In the genomic region with DNA sequence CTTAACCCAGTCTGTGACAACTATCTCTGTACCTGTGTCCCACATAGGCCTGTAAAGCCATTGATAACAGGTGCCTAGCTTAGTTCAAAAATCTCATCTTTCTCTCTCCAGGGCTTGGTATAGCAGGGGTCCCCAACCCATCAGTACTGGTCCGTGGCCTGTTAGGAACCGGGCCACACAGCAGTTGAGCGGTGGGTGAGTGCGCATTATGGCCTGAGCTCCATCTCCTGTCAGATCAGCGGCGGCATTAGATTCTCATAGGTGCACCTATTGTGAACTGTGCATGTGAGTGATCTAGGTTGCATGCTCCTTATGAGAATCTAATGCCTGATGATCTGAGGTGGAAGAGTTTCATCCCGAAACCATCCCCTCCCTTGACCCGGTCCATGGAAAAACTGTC, we compare ENCODE assay signal across 20 cellular contexts. TPM values are rescaled to one million over a fixed set of nuclear protein-coding genes. Genes with fewer than 3 reads are reported as not detected.
A peak's percentile ranks its signal among the peaks of the same experiment; 100 is the strongest.
DNase-seq lines count a peak whose midpoint lies in the region; ATAC-seq, FAIRE-seq and TF ChIP-seq lines count a peak whose summit lies in the region.
"Had no signal": no experiment of that assay in that cellular context is flagged by ENCODE, and none has a peak within 500 bp of the region (broad histone marks: within the 10 kb centered on the region; RNA-seq: fewer than 3 reads in every experiment).

No MANE protein-coding gene starts in this region.

- in situ Hi-C loops in HepG2 (cut with HindIII; ENCODE audit: extremely low pct_ligation_motif_present, low pct_unique_long_range_greater_than_20kb) = no loop called here

- peaks cover 29% of the 10 kb centered on the region for H3K4me1 Mint-ChIP-seq in activated CD4-positive, alpha-beta T cell treated with anti-CD3 and anti-CD28 coated beads, Interleukin-2, amount 10 ng/mL, durations not matched to agents 24 days and 14 days
- peaks cover 36% of the 10 kb centered on the region for H3K4me1 Mint-ChIP-seq in activated CD8-positive, alpha-beta memory T cell treated with anti-CD3 and anti-CD28 coated beads, Interleukin-2, amount 10 ng/mL, durations not matched to agents 7 days and 5 days

- H3K9me3 ChIP-seq in HepG2 (ENCODE audit: low read length) (no peaks in the 10 kb centered on the region), right lobe of liver (no peaks in the 10 kb centered on the region)
- H3K9me3 ChIP-seq: A549, Caco-2 had no signal

- no peak for DNase-seq in activated CD4-positive, alpha-beta T cell treated with anti-CD3 and anti-CD28 coated beads, Interleukin-2, amount 10 ng/mL, durations not matched to agents 24 days and 14 days
- DNase-seq in activated CD4-positive, alpha-beta T cell treated with anti-CD3 and anti-CD28 coated beads for 48 hours = no peak
- no peak for DNase-seq in activated CD8-positive, alpha-beta memory T cell treated with anti-CD3 and anti-CD28 coated beads, Interleukin-2, amount 10 ng/mL, durations not matched to agents 7 days and 5 days
- DNase-seq in activated CD8-positive, alpha-beta memory T cell treated with anti-CD3 and anti-CD28 coated beads, Interleukin-2, amount 50 U/mL, for 4 hours = no peak
- no peak for DNase-seq in HepG2 (ENCODE audit: low spot score)
- no peak for DNase-seq in right lobe of liver
- DNase-seq in stimulated activated naive CD8-positive, alpha-beta T cell treated with anti-CD3 and anti-CD28 coated beads, Interleukin-15, Interleukin-2, amounts not matched to agents 100 U/mL and 50 U/mL, for 24 hours = no peak
- DNase-seq in NCI-H146 treated with DMSO at 0.1 percent for 48 hours (lab: John Stamatoyannopoulos, UW; ENCODE audit: unreplicated experiment) = no peak
- DNase-seq: Caco-2; CD4-positive, alpha-beta T cell; H9 had no signal

- H3K4me1 ChIP-seq in HepG2 (ENCODE audit: insufficient read depth, low read length) = peaks cover 37% of the 10 kb centered on the region
- H3K4me1 ChIP-seq in right lobe of liver = peaks cover 0 to 12% (median 0%) of the 10 kb centered on the region in 4 donors

- no peaks in the 10 kb centered on the region for H3K9me3 Mint-ChIP-seq in activated CD4-positive, alpha-beta T cell treated with anti-CD3 and anti-CD28 coated beads, Interleukin-2, amount 10 ng/mL, durations not matched to agents 24 days and 14 days
- no peaks in the 10 kb centered on the region for H3K9me3 Mint-ChIP-seq in activated CD8-positive, alpha-beta memory T cell treated with anti-CD3 and anti-CD28 coated beads, Interleukin-2, amount 10 ng/mL, durations not matched to agents 7 days and 5 days (ENCODE audit: low read depth)
- H3K9me3 Mint-ChIP-seq: CD4-positive, alpha-beta T cell had no signal

- H3K36me3 Mint-ChIP-seq in activated CD4-positive, alpha-beta T cell treated with anti-CD3 and anti-CD28 coated beads, Interleukin-2, amount 10 ng/mL, durations not matched to agents 24 days and 14 days (ENCODE audit: low read depth) = peaks cover 21% of the 10 kb centered on the region
- H3K36me3 Mint-ChIP-seq in activated CD8-positive, alpha-beta memory T cell treated with anti-CD3 and anti-CD28 coated beads, Interleukin-2, amount 10 ng/mL, durations not matched to agents 7 days and 5 days = peaks cover 36% of the 10 kb centered on the region

- no peak for TF ChIP-seq RAD21 in HepG2 (CRISPR knock-in tag; IDR thresholded peaks at IDR 0.05)

- TF ChIP-seq POLR2A in HepG2 (IDR thresholded peaks at IDR 0.05; ENCODE audit: insufficient read depth in 1 of 2, low read depth in 2 of 2, low read length in 2 of 2) (no peak), right lobe of liver (IDR thresholded peaks at IDR 0.05) (no peak)

- H3K4me3 Mint-ChIP-seq in activated CD4-positive, alpha-beta T cell treated with anti-CD3 and anti-CD28 coated beads, Interleukin-2, amount 10 ng/mL, durations not matched to agents 24 days and 14 days = no peak overlapping the region
- peak overlapping the region; percentile 5 for H3K4me3 Mint-ChIP-seq in activated CD8-positive, alpha-beta memory T cell treated with anti-CD3 and anti-CD28 coated beads, Interleukin-2, amount 10 ng/mL, durations not matched to agents 7 days and 5 days
- H3K4me3 Mint-ChIP-seq: H9 had no signal

- no peaks in the 10 kb centered on the region for H3K27me3 Mint-ChIP-seq in activated CD4-positive, alpha-beta T cell treated with anti-CD3 and anti-CD28 coated beads, Interleukin-2, amount 10 ng/mL, durations not matched to agents 24 days and 14 days
- no peaks in the 10 kb centered on the region for H3K27me3 Mint-ChIP-seq in activated CD8-positive, alpha-beta memory T cell treated with anti-CD3 and anti-CD28 coated beads, Interleukin-2, amount 10 ng/mL, durations not matched to agents 7 days and 5 days
- H3K27me3 Mint-ChIP-seq: CD4-positive, alpha-beta T cell had no signal

- CTCF ChIA-PET in activated CD8-positive, alpha-beta memory T cell treated with anti-CD3 and anti-CD28 coated beads, Interleukin-2, amount 10 ng/mL, durations not matched to agents 7 days and 5 days (lab: Charles Lee) = interaction anchor here (1.0 to 1.1 kb wide), 2 partner anchors 45 to 49 kb away, joined by 3 read pairs; no protein-coding TSS in a partner anchor
- CTCF ChIA-PET in HepG2 (lab: Yijun Ruan, JAX; ENCODE audit: low intra/inter-chr PET ratio, low total read pairs) = no interaction called here

- H3K27me3 ChIP-seq in HepG2 (ENCODE audit: control insufficient read depth in 1 of 2, insufficient read depth in 2 of 2, low read length in 2 of 2) (peaks cover 0 to 2% of the 10 kb centered on the region in 2 experiments; a peak in 1 of 5 replicates), right lobe of liver (no peaks in the 10 kb centered on the region)

- H3K27ac ChIP-seq in HepG2 (ENCODE audit: extremely low read length, insufficient read depth, low read length) = no peak overlapping the region
- H3K27ac ChIP-seq in right lobe of liver = no peak overlapping the region
- H3K27ac ChIP-seq: 22Rv1, A549, C4-2B had no signal

- TF ChIP-seq EP300 in HepG2 (IDR thresholded peaks at IDR 0.05; ENCODE audit: low read depth in 2 of 2, low read length in 2 of 2) (no peak), HepG2 (CRISPR knock-in tag; IDR thresholded peaks at IDR 0.05; ENCODE audit: borderline replicate concordance) (no peak)

- H3K36me3 ChIP-seq in HepG2 (replicated peaks in 1 of 2; ENCODE audit: control insufficient read depth in 1 of 2, insufficient read depth in 2 of 2, low read length in 2 of 2) (peaks cover 10 to 15% of the 10 kb centered on the region in 2 experiments), right lobe of liver (no peaks in the 10 kb centered on the region)

- peak overlapping the region; percentile 5; the same call in 1 of the 2 replicates for H3K4me2 ChIP-seq in HepG2 (ENCODE audit: low read depth, low read length)
- H3K4me2 ChIP-seq: A549 had no signal

- peaks cover 56% of the 10 kb centered on the region for H3K79me2 ChIP-seq in HepG2 (ENCODE audit: insufficient read depth, low read length)

- H3K4me3 ChIP-seq in HepG2 (replicated peaks in 1 of 3; ENCODE audit: insufficient read depth in 1 of 3, low read depth in 2 of 3, low read length in 3 of 3) = no peak overlapping the region
- no peak overlapping the region for H3K4me3 ChIP-seq in right lobe of liver
- H3K4me3 ChIP-seq: A549 had no signal

- no peak for ATAC-seq in activated CD8-positive, alpha-beta memory T cell treated with anti-CD3 and anti-CD28 coated beads, Interleukin-2, amount 10 ng/mL, durations not matched to agents 7 days and 5 days
- ATAC-seq in HepG2 (no peak), right lobe of liver (no peak)
- ATAC-seq in stimulated activated naive CD8-positive, alpha-beta T cell treated with anti-CD3 and anti-CD28 coated beads, Interleukin-15, Interleukin-2, amounts not matched to agents 100 U/mL and 50 U/mL, for 24 hours = no peak
- ATAC-seq: A549 had no signal

- FAIRE-seq in HepG2 (lab: Jason Lieb, UNC) = no peak
- FAIRE-seq: A549, D721Med, G401.6, GM12891, GM19239, H1, HTR-8/SVneo had no signal

- TF ChIP-seq CTCF in HepG2 (CRISPR knock-in tag; IDR thresholded peaks at IDR 0.05) (no peak), right lobe of liver (IDR thresholded peaks at IDR 0.05) (no peak)

- H3K27ac Mint-ChIP-seq in activated CD4-positive, alpha-beta T cell treated with anti-CD3 and anti-CD28 coated beads, Interleukin-2, amount 10 ng/mL, durations not matched to agents 24 days and 14 days = peak overlapping the region; percentile 31
- H3K27ac Mint-ChIP-seq in activated CD8-positive, alpha-beta memory T cell treated with anti-CD3 and anti-CD28 coated beads, Interleukin-2, amount 10 ng/mL, durations not matched to agents 7 days and 5 days = peak overlapping the region; percentile 76
- H3K27ac Mint-ChIP-seq: CD4-positive, alpha-beta T cell; H9 had no signal

- intact Hi-C loops in activated CD4-positive, alpha-beta T cell treated with anti-CD3 and anti-CD28 coated beads, Interleukin-2, amount 10 ng/mL, durations not matched to agents 24 days and 14 days (cut with micrococcal nuclease) = no loop called here
- intact Hi-C loops in HepG2 (cut with micrococcal nuclease; ENCODE audit: unreplicated experiment) = no loop called here
- intact Hi-C loops in right lobe of liver (cut with DNase I) = no loop called here

- WGBS in HepG2 (ENCODE audit: low lambda C conversion rate) = 96% methylated on average over 8 of the region's 8 CpGs
- 100% methylated on average over 2 of the region's 8 CpGs for WGBS in right lobe of liver (ENCODE audit: insufficient coverage, low coverage, low lambda C conversion rate, missing lambda C conversion rate)

- H4K20me1 ChIP-seq in HepG2 (ENCODE audit: insufficient read depth, low read length) = no peaks in the 10 kb centered on the region

- no TSS peak for BruUV-seq in HepG2 (replicated peaks; lab: Mats Ljungman, UMichigan)

- no peak overlapping the region for H2AFZ ChIP-seq in HepG2 (ENCODE audit: low read length)

- H3K9ac ChIP-seq in HepG2 (ENCODE audit: insufficient read depth, low read depth, low read length) = no peak overlapping the region

- POLR2A ChIA-PET in HepG2 (lab: Yijun Ruan, JAX) = no interaction called here

RNA-seq across cellular contexts. Expression of a gene that starts 3.4 kb away (rescaled TPM):
- total RNA-seq in activated CD4-positive, alpha-beta T cell treated with anti-CD3 and anti-CD28 coated beads, Interleukin-2, amount 10 ng/mL, durations not matched to agents 24 days and 14 days = 49.4 and 50.3 TPM in 2 replicates
- 10 to 100 TPM; 36.4 to 39.6 TPM for total RNA-seq in activated CD8-positive, alpha-beta memory T cell treated with anti-CD3 and anti-CD28 coated beads, Interleukin-2, amount 10 ng/mL, durations not matched to agents 7 days and 5 days
- total RNA-seq in HepG2 (2016; rRNA removed; fragmentation: Illumina TruSeq; extraction: Trizol) = 64.6 and 80.2 TPM in 2 replicates
- total RNA-seq in HepG2 (2016; cell fraction: cytosol; rRNA removed; fragmentation: Illumina TruSeq; extraction: Trizol; ENCODE audit: low read depth) = 73.1 and 82.6 TPM in 2 replicates
- total RNA-seq in HepG2 (2016; cell fraction: insoluble cytoplasmic fraction; rRNA removed; fragmentation: Illumina TruSeq; extraction: Trizol) = 63.7 and 77.9 TPM in 2 replicates
- 106 and 122 TPM in 2 replicates for total RNA-seq in HepG2 (2016; cell fraction: membrane; rRNA removed; fragmentation: Illumina TruSeq; extraction: Trizol)
- total RNA-seq in HepG2 (2016; cell fraction: nucleus; rRNA removed; fragmentation: Illumina TruSeq; extraction: Trizol) = 32.6 and 33.3 TPM in 2 replicates
- polyA plus RNA-seq in HepG2 (2011; rRNA removed) = 57.0 and 67.5 TPM in 2 replicates
- polyA plus RNA-seq in HepG2 (2011; cell fraction: cytosol; rRNA removed) = 51.3 and 61.3 TPM in 2 replicates
- 14.6 and 17.6 TPM in 2 replicates for polyA plus RNA-seq in HepG2 (2011; cell fraction: nucleus; rRNA removed)
- polyA plus RNA-seq in HepG2 (2012) = 54.2 and 60.4 TPM in 2 replicates
- 97.6 and 109 TPM in 2 replicates for polyA plus RNA-seq in HepG2 (2016; cell fraction: cytosol; fragmentation: Illumina TruSeq; extraction: Trizol; ENCODE audit: low read depth)
- polyA plus RNA-seq in HepG2 (2016; cell fraction: insoluble cytoplasmic fraction; fragmentation: Illumina TruSeq; extraction: Trizol; ENCODE audit: low read depth) = 80.7 and 81.4 TPM in 2 replicates
- polyA plus RNA-seq in HepG2 (2016; cell fraction: membrane; fragmentation: Illumina TruSeq; extraction: Trizol; ENCODE audit: low read depth) = 106 and 108 TPM in 2 replicates
- 40.8 and 43.1 TPM in 2 replicates for polyA plus RNA-seq in HepG2 (2016; cell fraction: nucleus; fragmentation: Illumina TruSeq; extraction: Trizol; ENCODE audit: insufficient read depth, low read depth)
- 29.2 and 36.0 TPM in 2 replicates for polyA minus RNA-seq in HepG2 (2011; rRNA and poly(A)+ RNA removed; ENCODE audit: low replicate concordance)
- polyA minus RNA-seq in HepG2 (2011; cell fraction: cytosol; rRNA and poly(A)+ RNA removed) = 18.1 and 22.4 TPM in 2 replicates
- polyA minus RNA-seq in HepG2 (2011; cell fraction: nucleus; rRNA and poly(A)+ RNA removed) = 25.2 and 25.4 TPM in 2 replicates
- 10 to 100 TPM in 2 of 6 experiments, 1 to 10 TPM in 4; 5.7 to 11.5 (median 8.5) TPM for total RNA-seq in right lobe of liver

RNA-seq across cellular contexts. Expression of a gene that starts 3.9 kb away (rescaled TPM):
- 21.5 and 24.7 TPM in 2 replicates for total RNA-seq in activated CD4-positive, alpha-beta T cell treated with anti-CD3 and anti-CD28 coated beads, Interleukin-2, amount 10 ng/mL, durations not matched to agents 24 days and 14 days
- 10 to 100 TPM; 23.2 to 28.3 TPM for total RNA-seq in activated CD8-positive, alpha-beta memory T cell treated with anti-CD3 and anti-CD28 coated beads, Interleukin-2, amount 10 ng/mL, durations not matched to agents 7 days and 5 days
- total RNA-seq in HepG2 (2016; rRNA removed; fragmentation: Illumina TruSeq; extraction: Trizol) (26.0 and 28.0 TPM in 2 replicates), right lobe of liver (10 to 100 TPM in 5 of 6 experiments, 1 to 10 TPM in 1; 7.2 to 12.9 (median 11.7) TPM)
- 38.2 and 38.5 TPM in 2 replicates for total RNA-seq in HepG2 (2016; cell fraction: cytosol; rRNA removed; fragmentation: Illumina TruSeq; extraction: Trizol; ENCODE audit: low read depth)
- 24.7 and 29.3 TPM in 2 replicates for total RNA-seq in HepG2 (2016; cell fraction: insoluble cytoplasmic fraction; rRNA removed; fragmentation: Illumina TruSeq; extraction: Trizol)
- total RNA-seq in HepG2 (2016; cell fraction: membrane; rRNA removed; fragmentation: Illumina TruSeq; extraction: Trizol) = 21.6 and 25.0 TPM in 2 replicates
- 29.9 and 30.1 TPM in 2 replicates for total RNA-seq in HepG2 (2016; cell fraction: nucleus; rRNA removed; fragmentation: Illumina TruSeq; extraction: Trizol)
- polyA plus RNA-seq in HepG2 (2011; rRNA removed) = 12.7 and 15.4 TPM in 2 replicates
- polyA plus RNA-seq in HepG2 (2011; cell fraction: cytosol; rRNA removed) = 12.8 and 14.3 TPM in 2 replicates
- polyA plus RNA-seq in HepG2 (2011; cell fraction: nucleus; rRNA removed) = 8.4 and 10.7 TPM in 2 replicates
- polyA plus RNA-seq in HepG2 (2012) = 7.3 and 8.6 TPM in 2 replicates
- 6.3 and 6.7 TPM in 2 replicates for polyA plus RNA-seq in HepG2 (2016; cell fraction: cytosol; fragmentation: Illumina TruSeq; extraction: Trizol; ENCODE audit: low read depth)
- polyA plus RNA-seq in HepG2 (2016; cell fraction: insoluble cytoplasmic fraction; fragmentation: Illumina TruSeq; extraction: Trizol; ENCODE audit: low read depth) = 17.7 and 22.2 TPM in 2 replicates
- 7.8 and 8.7 TPM in 2 replicates for polyA plus RNA-seq in HepG2 (2016; cell fraction: membrane; fragmentation: Illumina TruSeq; extraction: Trizol; ENCODE audit: low read depth)
- polyA plus RNA-seq in HepG2 (2016; cell fraction: nucleus; fragmentation: Illumina TruSeq; extraction: Trizol; ENCODE audit: insufficient read depth, low read depth) = 9.7 and 11.7 TPM in 2 replicates
- polyA minus RNA-seq in HepG2 (2011; rRNA and poly(A)+ RNA removed; ENCODE audit: low replicate concordance) = 53.8 and 71.4 TPM in 2 replicates
- polyA minus RNA-seq in HepG2 (2011; cell fraction: cytosol; rRNA and poly(A)+ RNA removed) = 9.6 and 10.5 TPM in 2 replicates
- polyA minus RNA-seq in HepG2 (2011; cell fraction: nucleus; rRNA and poly(A)+ RNA removed) = 54.6 and 59.7 TPM in 2 replicates
